8 cellular contexts compared by ENCODE assay signal in the genomic region with DNA sequence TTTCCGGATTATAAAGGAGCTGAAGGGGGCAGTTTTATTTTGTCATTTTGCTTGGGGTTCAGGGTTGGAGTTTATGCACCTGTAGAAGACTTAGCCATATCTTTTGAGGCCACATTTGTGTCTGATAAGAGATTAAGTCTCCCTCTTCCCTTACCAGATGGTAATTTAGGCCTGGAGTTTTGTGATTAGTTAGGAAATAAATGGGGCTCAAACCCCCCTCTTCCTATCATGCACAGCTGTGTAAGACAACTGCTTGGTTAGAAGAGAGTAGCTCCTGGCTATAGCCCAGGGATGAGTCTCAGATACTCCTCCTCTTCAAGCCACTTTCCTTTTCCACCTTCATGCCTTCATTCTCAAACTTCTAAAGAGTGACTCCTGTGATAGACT. TPM values are rescaled to one million over a fixed set of nuclear protein-coding genes. Genes with fewer than 3 reads are reported as not detected.
DNase-seq lines count a peak whose midpoint lies in the region; ATAC-seq, FAIRE-seq and TF ChIP-seq lines count a peak whose summit lies in the region.

No MANE protein-coding gene starts in this region.

- H3K36me3 ChIP-seq in kidney (ENCODE audit: control insufficient read depth in 1 of 2, insufficient read depth in 2 of 2, low read length in 2 of 2), result no peaks in the 10 kb centered on the region

- peaks cover 5% of the 10 kb centered on the region for H3K36me3 Mint-ChIP-seq in activated CD4-positive, alpha-beta T cell treated with anti-CD3 and anti-CD28 coated beads for 36 hours (ENCODE audit: low read depth)
- peaks cover 1% of the 10 kb centered on the region for H3K36me3 Mint-ChIP-seq in activated naive CD8-positive, alpha-beta T cell treated with anti-CD3 and anti-CD28 coated beads for 36 hours

- TF ChIP-seq CTCF in kidney (IDR thresholded peaks at IDR 0.05; ENCODE audit: borderline replicate concordance, extremely low read depth, insufficient read depth), result no peak

- intact Hi-C loops in activated CD4-positive, alpha-beta T cell treated with anti-CD3 and anti-CD28 coated beads for 36 hours (cut with DNase I, micrococcal nuclease), result loop anchor here (1.0 to 10.0 kb wide), 13 partner anchors 63 to 1846 kb away; a partner anchor contains a TSS
- intact Hi-C loops in kidney (cut with DNase I), result no loop called here

- H3K4me1 ChIP-seq in kidney (ENCODE audit: control insufficient read depth in 1 of 2, insufficient read depth in 1 of 2, low read depth in 1 of 2, low read length in 2 of 2), result peaks cover 0 to 4% of the 10 kb centered on the region in 2 donors

- peak overlapping the region; percentile 78 to 86 for H3K4me3 ChIP-seq in kidney (ENCODE audit: low read length in 2 of 2)

- peak overlapping the region; percentile 74 for H3K4me3 Mint-ChIP-seq in activated CD4-positive, alpha-beta T cell treated with anti-CD3 and anti-CD28 coated beads for 36 hours
- H3K4me3 Mint-ChIP-seq in activated naive CD8-positive, alpha-beta T cell treated with anti-CD3 and anti-CD28 coated beads for 36 hours, result peak overlapping the region; percentile 73

- H3K9me3 ChIP-seq in kidney (ENCODE audit: control insufficient read depth in 1 of 2, low read length in 2 of 2), result peaks cover 3 to 5% of the 10 kb centered on the region in 2 donors

- no peak for ATAC-seq in activated CD4-positive, alpha-beta T cell treated with anti-CD3 and anti-CD28 coated beads for 36 hours
- no peak for ATAC-seq in HG03565 (IDR thresholded peaks at IDR 0.05; ENCODE audit: unreplicated experiment)

- H3K27me3 Mint-ChIP-seq in activated CD4-positive, alpha-beta T cell treated with anti-CD3 and anti-CD28 coated beads for 36 hours, result no peaks in the 10 kb centered on the region
- no peaks in the 10 kb centered on the region for H3K27me3 Mint-ChIP-seq in activated naive CD8-positive, alpha-beta T cell treated with anti-CD3 and anti-CD28 coated beads for 36 hours

- no peak overlapping the region for H3K27ac Mint-ChIP-seq in activated CD4-positive, alpha-beta T cell treated with anti-CD3 and anti-CD28 coated beads for 36 hours
- H3K27ac Mint-ChIP-seq in activated naive CD8-positive, alpha-beta T cell treated with anti-CD3 and anti-CD28 coated beads for 36 hours, result peak overlapping the region; percentile 60

- H3K9me3 Mint-ChIP-seq in activated CD4-positive, alpha-beta T cell treated with anti-CD3 and anti-CD28 coated beads for 36 hours (ENCODE audit: low read depth), result no peaks in the 10 kb centered on the region
- no peaks in the 10 kb centered on the region for H3K9me3 Mint-ChIP-seq in activated naive CD8-positive, alpha-beta T cell treated with anti-CD3 and anti-CD28 coated beads for 36 hours

- peak overlapping the region in 1 of 2 donors; percentile 70 for H3K9ac ChIP-seq in kidney (ENCODE audit: low read length in 2 of 2)

- FAIRE-seq in kidney (lab: Jason Lieb, UNC) (no peak), GM12891 (lab: Jason Lieb, UNC) (no peak)

- H3K27ac ChIP-seq in kidney (ENCODE audit: low read depth in 2 of 2, low read length in 2 of 2), result peak overlapping the region; percentile 23 to 55

- TF ChIP-seq POLR2A in GM12891 (IDR thresholded peaks at IDR 0.05; ENCODE audit: low read depth, low read length), result no peak

- POLR2A ChIA-PET in activated CD4-positive, alpha-beta T cell treated with anti-CD3 and anti-CD28 coated beads for 36 hours (lab: Charles Lee), result interaction anchor here (0.9 kb wide), 1 partner anchor 34 kb away, joined by 3 read pairs; no protein-coding TSS in a partner anchor

- DNase-seq in activated CD4-positive, alpha-beta T cell treated with anti-CD3 and anti-CD28 coated beads for 36 hours, result no peak
- DNase-seq in activated CD4-positive, alpha-beta T cell treated with anti-CD3 and anti-CD28 coated beads for 48 hours, result no peak
- no peak for DNase-seq in activated naive CD8-positive, alpha-beta T cell treated with anti-CD3 and anti-CD28 coated beads for 36 hours
- no peak for DNase-seq in kidney
- peak; percentile 24 for DNase-seq in superior temporal gyrus (ENCODE audit: extremely low spot score)
- DNase-seq in NCI-H2081 treated with DMSO at 0.1 percent for 48 hours (lab: John Stamatoyannopoulos, UW), result no peak
- no peak for DNase-seq in GM12891 (ENCODE audit: insufficient read length, low spot score)

- CTCF ChIA-PET in activated CD4-positive, alpha-beta T cell treated with anti-CD3 and anti-CD28 coated beads for 36 hours (lab: Charles Lee), result interaction anchor here (0.6 to 1.2 kb wide), 4 partner anchors 16 to 222 kb away, joined by 3 to 4 read pairs (median 3); a partner anchor contains a TSS

- H3K4me1 Mint-ChIP-seq in activated CD4-positive, alpha-beta T cell treated with anti-CD3 and anti-CD28 coated beads for 36 hours, result peaks cover 13% of the 10 kb centered on the region
- peaks cover 18% of the 10 kb centered on the region for H3K4me1 Mint-ChIP-seq in activated naive CD8-positive, alpha-beta T cell treated with anti-CD3 and anti-CD28 coated beads for 36 hours

TF ChIP-seq in GM12891, 5 proteins besides CTCF, POLR2A, EP300 and RAD21:
- TF ChIP-seq TAF1 (IDR thresholded peaks at IDR 0.05; ENCODE audit: low read depth, low read length), result no peak
- TF ChIP-seq POLR2AphosphoS5 (IDR thresholded peaks at IDR 0.05; ENCODE audit: low read depth, low read length), result no peak
- TF ChIP-seq SPI1 (IDR thresholded peaks at IDR 0.05; ENCODE audit: low read depth, low read length), result no peak
- no peak for TF ChIP-seq POU2F2 (IDR thresholded peaks at IDR 0.05; ENCODE audit: low read depth, low read length)
- TF ChIP-seq PAX5 (IDR thresholded peaks at IDR 0.05; ENCODE audit: insufficient read depth, low read length, severe bottlenecking), result no peak

RNA-seq across cellular contexts. Expression of a gene that starts 0.8 kb away (rescaled TPM):
- total RNA-seq in activated CD4-positive, alpha-beta T cell treated with anti-CD3 and anti-CD28 coated beads for 36 hours, result 10 to 100 TPM; 28.2 to 35.8 TPM
- 10 to 100 TPM; 24.4 to 26.7 TPM for total RNA-seq in activated naive CD8-positive, alpha-beta T cell treated with anti-CD3 and anti-CD28 coated beads for 36 hours
- total RNA-seq in kidney, result 17.5 TPM
- polyA plus RNA-seq in kidney (ENCODE audit: insufficient read depth, low read depth, low replicate concordance), result 6.2 TPM
- 10.6 TPM for polyA plus RNA-seq in GM12891 (2012; ENCODE audit: low read depth, missing spikeins)
